Comparison of ENCODE assay signal across 17 cellular contexts in genomic region chr7:149006345-149006725, GRCh38. TPM values are rescaled to one million over a fixed set of nuclear protein-coding genes. Genes with fewer than 3 reads are reported as not detected.
DNase-seq lines count a peak whose midpoint lies in the region; ATAC-seq, FAIRE-seq and TF ChIP-seq lines count a peak whose summit lies in the region.
"Had no signal": no experiment of that assay in that cellular context is flagged by ENCODE, and none has a peak within 500 bp of the region (broad histone marks: within the 10 kb centered on the region; RNA-seq: fewer than 3 reads in every experiment).

No MANE protein-coding gene starts in this region.

- no peak overlapping the region for H2BK15ac ChIP-seq in H1 (ENCODE audit: low read length)

- no peak overlapping the region for H3K4ac ChIP-seq in H1 (replicated peaks; ENCODE audit: insufficient read length, low read depth, low read length)

- no peak overlapping the region for H3K9ac ChIP-seq in H1 (replicated peaks in 1 of 4; ENCODE audit: extremely low read depth in 1 of 4, low read depth in 3 of 4, low read length in 3 of 4)

- H2BK20ac ChIP-seq in H1 (ENCODE audit: low read length) = no peak overlapping the region

- H2BK5ac ChIP-seq in H1 (ENCODE audit: low read depth, low read length) = 0 out of 2 replicates have a peak overlapping the region, but pooled peaks have one; percentile 24

- no peak overlapping the region for H2BK120ac ChIP-seq in H1 (replicated peaks; ENCODE audit: low read depth, low read length)

- H3K27me3 ChIP-seq in H7 (ENCODE audit: control insufficient read depth, insufficient read depth, low read length) = no peaks in the 10 kb centered on the region
- no peaks in the 10 kb centered on the region for H3K27me3 ChIP-seq in H1 (replicated peaks in 1 of 4; ENCODE audit: control insufficient read depth in 3 of 4, extremely low read depth in 1 of 4, insufficient read depth in 3 of 4, low read length in 3 of 4)
- H3K27me3 ChIP-seq: dorsolateral prefrontal cortex, gastroesophageal sphincter, hepatocyte, tibial nerve had no signal

- CTCF ChIA-PET in H1 (lab: Charles Lee; ENCODE audit: partially characterized antibody) = interaction anchor here (0.9 to 4.4 kb wide), 21 partner anchors 9 to 422 kb away, joined by 3 to 56 read pairs (median 4); partner anchors contain the start of genes PDIA4 and ZNF425

- no peak overlapping the region for H4K8ac ChIP-seq in H1 (ENCODE audit: extremely low read depth, insufficient read depth, low read length)

- no peaks in the 10 kb centered on the region for H3K9me3 Mint-ChIP-seq in activated T-cell treated with anti-CD3 and anti-CD28 coated beads, Interleukin-2, amount 50 U/mL, for 24 hours
- no peaks in the 10 kb centered on the region for H3K9me3 Mint-ChIP-seq in activated T-cell treated with anti-CD3 and anti-CD28 coated beads, Interleukin-2, amount 50 U/mL, for 4 hours
- H3K9me3 Mint-ChIP-seq: activated B cell treated with CpG ODN at 0.5 μM for 24 hours had no signal

- H3K4me3 ChIP-seq in H7 (ENCODE audit: insufficient read depth, low read depth, low read length) (no peak overlapping the region), H1 (ENCODE audit: extremely low read depth in 1 of 4, insufficient read depth in 2 of 4, low read depth in 3 of 4, low read length in 4 of 4) (no peak overlapping the region)
- H3K4me3 ChIP-seq: gastroesophageal sphincter, hepatocyte, tibial nerve had no signal

- H3K18ac ChIP-seq in H1 (ENCODE audit: extremely low read depth, low read length) = no peak overlapping the region

- H3K36me3 ChIP-seq in H7 (replicated peaks; ENCODE audit: control insufficient read depth, insufficient read depth, low read length) = peaks cover 48% of the 10 kb centered on the region
- H3K36me3 ChIP-seq in H1 (ENCODE audit: control insufficient read depth in 2 of 4, insufficient read depth in 4 of 4, low read length in 3 of 4) = peaks cover 35 to 79% (median 67%) of the 10 kb centered on the region in 4 experiments

- H3K27ac Mint-ChIP-seq in activated T-cell treated with anti-CD3 and anti-CD28 coated beads, Interleukin-2, amount 50 U/mL, for 24 hours = peak overlapping the region; percentile 40
- H3K27ac Mint-ChIP-seq: activated B cell treated with CpG ODN at 0.5 μM for 24 hours had no signal

- H3K79me2 ChIP-seq in H1 (ENCODE audit: control insufficient read depth in 1 of 2, insufficient read depth in 2 of 2, low read length in 2 of 2) = no peaks in the 10 kb centered on the region
- H3K79me2 ChIP-seq: hepatocyte had no signal

- peak in 1 of 3 experiments; percentile 30; a peak in 1 of 4 replicates for TF ChIP-seq CTCF in H1 (IDR thresholded peaks at IDR 0.05; ENCODE audit: control extremely low read depth in 1 of 3, insufficient read depth in 1 of 3, low read depth in 1 of 3, low read length in 3 of 3)

- H3K4me1 ChIP-seq in H1 (replicated peaks in 1 of 4; ENCODE audit: control insufficient read depth in 3 of 4, insufficient read depth in 4 of 4, low read length in 3 of 4) = no peaks in the 10 kb centered on the region; a peak in 3 of 7 replicates

- TF ChIP-seq EP300 in H1 (IDR thresholded peaks at IDR 0.05; ENCODE audit: borderline replicate concordance in 1 of 2, low read depth in 2 of 2, low read length in 2 of 2) = no peak

- H4K20me1 ChIP-seq in H1 (replicated peaks in 1 of 2; ENCODE audit: control insufficient read depth in 1 of 2, insufficient read depth in 2 of 2, low read length in 2 of 2) = peaks cover 12 to 21% of the 10 kb centered on the region in 2 experiments

- TF ChIP-seq POLR2A in H1 (IDR thresholded peaks at IDR 0.05; ENCODE audit: control extremely low read depth in 1 of 2, low read depth in 2 of 2, low read length in 2 of 2) = no peak

- no peak for ATAC-seq in activated T-cell treated with anti-CD3 and anti-CD28 coated beads, Interleukin-2, amount 50 U/mL, for 4 hours
- peak; percentile 6 for ATAC-seq in sciatic nerve

- H3K56ac ChIP-seq in H1 (replicated peaks; ENCODE audit: insufficient read length, low read depth, low read length) = no peak overlapping the region

- H3K4me1 Mint-ChIP-seq in activated T-cell treated with anti-CD3 and anti-CD28 coated beads, Interleukin-2, amount 50 U/mL, for 24 hours (ENCODE audit: low read depth) = peaks cover 11% of the 10 kb centered on the region
- H3K4me1 Mint-ChIP-seq in activated T-cell treated with anti-CD3 and anti-CD28 coated beads, Interleukin-2, amount 50 U/mL, for 4 hours (ENCODE audit: low read depth) = peaks cover 2% of the 10 kb centered on the region

- no peaks in the 10 kb centered on the region for H3K27me3 Mint-ChIP-seq in activated T-cell treated with anti-CD3 and anti-CD28 coated beads, Interleukin-2, amount 50 U/mL, for 24 hours
- no peaks in the 10 kb centered on the region for H3K27me3 Mint-ChIP-seq in activated T-cell treated with anti-CD3 and anti-CD28 coated beads, Interleukin-2, amount 50 U/mL, for 4 hours (ENCODE audit: low read depth)
- H3K27me3 Mint-ChIP-seq: activated B cell treated with CpG ODN at 0.5 μM for 24 hours had no signal

- 91% methylated on average over 9 of the region's 10 CpGs; no CpG with 5 or more reads in 1 of the 2 experiments for WGBS in H1 (ENCODE audit: extremely low coverage in 1 of 2, insufficient coverage in 1 of 2, insufficient read length in 1 of 2, insufficient replicate concordance in 2 of 2, low coverage in 1 of 2, low lambda C conversion rate in 2 of 2, missing lambda C conversion rate in 1 of 2), 2 experiments

- H3K23me2 ChIP-seq in H1 (ENCODE audit: low read depth, low read length) = no peaks in the 10 kb centered on the region

- H3K4me3 Mint-ChIP-seq in activated T-cell treated with anti-CD3 and anti-CD28 coated beads, Interleukin-2, amount 50 U/mL, for 24 hours = no peak overlapping the region
- H3K4me3 Mint-ChIP-seq in activated T-cell treated with anti-CD3 and anti-CD28 coated beads, Interleukin-2, amount 50 U/mL, for 4 hours = no peak overlapping the region
- H3K4me3 Mint-ChIP-seq: activated B cell treated with CpG ODN at 0.5 μM for 24 hours had no signal

- no peak overlapping the region for H2AK5ac ChIP-seq in H1 (ENCODE audit: low read depth, low read length)

- H3K79me1 ChIP-seq in H1 (ENCODE audit: low read depth, low read length) = peaks cover 7% of the 10 kb centered on the region

- no peak overlapping the region for H3K27ac ChIP-seq in H1 (ENCODE audit: low read depth, low read length)
- H3K27ac ChIP-seq: gastroesophageal sphincter, hepatocyte, tibial nerve had no signal

- H2AFZ ChIP-seq in H1 (ENCODE audit: low read length) = no peak overlapping the region
- H2AFZ ChIP-seq: hepatocyte had no signal

- no peak overlapping the region for H3K4me2 ChIP-seq in H1 (ENCODE audit: insufficient read depth in 1 of 2, low read depth in 2 of 2, low read length in 2 of 2)
- H3K4me2 ChIP-seq: hepatocyte had no signal

- TF ChIP-seq RAD21 in H1 (IDR thresholded peaks at IDR 0.05 in 1 of 2, conservative IDR thresholded peaks at IDR 0.05 in 1 of 2; ENCODE audit: low read depth in 2 of 2, low read length in 2 of 2) = no peak

- FAIRE-seq in H1 (lab: Jason Lieb, UNC) = no peak
- FAIRE-seq: A204.1 had no signal

- no peak overlapping the region for H4K5ac ChIP-seq in H1 (ENCODE audit: insufficient read length, low read depth, low read length)

- H3K14ac ChIP-seq in H1 (ENCODE audit: insufficient read length) = no peak overlapping the region

- no peak for DNase-seq in activated T-cell treated with anti-CD3 and anti-CD28 coated beads, Interleukin-2, amount 50 U/mL, for 24 hours
- no peak for DNase-seq in activated T-cell treated with anti-CD3 and anti-CD28 coated beads, Interleukin-2, amount 50 U/mL, for 4 hours
- DNase-seq in H7 = peak; percentile 56
- DNase-seq in H1 (ENCODE audit: low read depth in 1 of 2, low spot score in 2 of 2) = no peak
- no peak for DNase-seq in sciatic nerve (ENCODE audit: low spot score)
- no peak for DNase-seq in NCI-H2081 (lab: John Stamatoyannopoulos, UW)
- DNase-seq in A172 (ENCODE audit: low spot score) = no peak
- no peak for DNase-seq in islet precursor cell
- DNase-seq: NCI-H526 treated with DMSO at 0.1 percent for 48 hours, SIG-M5, T1000 had no signal

- POLR2A ChIA-PET in H1 (lab: Charles Lee; ENCODE audit: partially characterized antibody) = interaction anchor here (1.0 to 1.3 kb wide), 3 partner anchors 14 to 64 kb away, joined by 3 to 5 read pairs (median 5); no protein-coding TSS in a partner anchor

- no peak overlapping the region for H2BK12ac ChIP-seq in H1 (ENCODE audit: low read depth, low read length)

- no peaks in the 10 kb centered on the region for H3K9me3 ChIP-seq in H1 (ENCODE audit: insufficient read depth in 2 of 2, low read depth in 1 of 2, low read length in 1 of 2)
- H3K9me3 ChIP-seq: gastroesophageal sphincter, tibial nerve had no signal

- intact Hi-C loops in sciatic nerve (cut with DNase I) = loop anchor here (5.0 to 10.0 kb wide), 2 partner anchors 61 to 88 kb away; partner anchors contain the start of gene ZNF786

- no peak overlapping the region for H3K23ac ChIP-seq in H1 (ENCODE audit: insufficient read length)

- no peak overlapping the region for H4K91ac ChIP-seq in H1 (replicated peaks; ENCODE audit: insufficient read length, low read length)

- H3K36me3 Mint-ChIP-seq in activated T-cell treated with anti-CD3 and anti-CD28 coated beads, Interleukin-2, amount 50 U/mL, for 24 hours (ENCODE audit: low read depth) = peaks cover 99% of the 10 kb centered on the region
- peaks cover 19% of the 10 kb centered on the region for H3K36me3 Mint-ChIP-seq in activated T-cell treated with anti-CD3 and anti-CD28 coated beads, Interleukin-2, amount 50 U/mL, for 4 hours (ENCODE audit: insufficient read depth)

TF ChIP-seq in H1, 55 proteins besides CTCF, POLR2A, EP300 and RAD21 (continues in another document):
- no peak for TF ChIP-seq E2F6 (IDR thresholded peaks at IDR 0.05)

RNA-seq across cellular contexts. Expression of gene PDIA4, which starts 22.0 kb away (rescaled TPM):
- 100 to 1,000 TPM; 124 to 134 (median 131) TPM for total RNA-seq in activated T-cell treated with anti-CD3 and anti-CD28 coated beads, Interleukin-2, amount 50 U/mL, for 4 hours
- total RNA-seq in H7 (2014; rRNA removed; shearing (Covaris generic)) = 286 and 335 TPM in 2 replicates
- 303 and 308 TPM in 2 replicates for total RNA-seq in H1 (2021; fragmentation: NEBNext Ultra II Directional; extraction: Animal tissue kit (Norgen Biotek cat#: 25700))
- 108 and 119 TPM in 2 replicates for polyA plus RNA-seq in H1 (2011; rRNA removed)
- 165 TPM for polyA plus RNA-seq in H1 (2011; cell fraction: cytosol; rRNA removed)
- polyA plus RNA-seq in H1 (2011; cell fraction: nucleus; rRNA removed) = 160 TPM
- 233 to 316 TPM (median 241 TPM) in 4 replicates for polyA plus RNA-seq in H1 (2012, experiment 1 of 2)
- 221 TPM for polyA plus RNA-seq in H1 (2012, experiment 2 of 2)
- 431 TPM for polyA plus RNA-seq in H1 (2013, experiment 1 of 2)
- 436 TPM for polyA plus RNA-seq in H1 (2013, experiment 2 of 2)
- polyA minus RNA-seq in H1 (2011; rRNA and poly(A)+ RNA removed) = 153 and 168 TPM in 2 replicates
- polyA minus RNA-seq in H1 (2011; cell fraction: cytosol; rRNA and poly(A)+ RNA removed) = 109 TPM
- 62.8 TPM for polyA minus RNA-seq in H1 (2011; cell fraction: nucleus; rRNA and poly(A)+ RNA removed)
- 61.5 TPM for total RNA-seq in sciatic nerve
- total RNA-seq in A172 (2014; rRNA removed; shearing (Covaris generic)) = 228 and 275 TPM in 2 replicates
